7 cellular contexts compared by ENCODE assay signal in genomic region chr4:10115271-10115656, GRCh38. TPM values are rescaled to one million over a fixed set of nuclear protein-coding genes. Genes with fewer than 3 reads are reported as not detected.
DNase-seq lines count a peak whose midpoint lies in the region; ATAC-seq and TF ChIP-seq lines count a peak whose summit lies in the region.

No MANE protein-coding gene starts in this region.

- H3K4me3 ChIP-seq in fibroblast of the aortic adventitia (ENCODE audit: low read depth, low read length) (peak overlapping the region; percentile 81), retinal pigment epithelial cell (ENCODE audit: low read length) (peak overlapping the region; percentile 84)

- ATAC-seq in T-helper 17 cell = no peak
- no peak for ATAC-seq in HG03520 (IDR thresholded peaks at IDR 0.05; ENCODE audit: unreplicated experiment)
- no peak for ATAC-seq in GM21576 (IDR thresholded peaks at IDR 0.05; ENCODE audit: unreplicated experiment)

- H3K27me3 Mint-ChIP-seq in HFFc6 (ENCODE audit: insufficient read depth) (peaks cover 16% of the 10 kb centered on the region), T-helper 17 cell (no peaks in the 10 kb centered on the region)

- H3K36me3 Mint-ChIP-seq in HFFc6 (ENCODE audit: low read depth) = peaks cover 55% of the 10 kb centered on the region
- H3K36me3 Mint-ChIP-seq in T-helper 17 cell (ENCODE audit: low read depth) = peaks cover 10% of the 10 kb centered on the region

- peak overlapping the region; percentile 96 for H3K4me3 Mint-ChIP-seq in HFFc6
- H3K4me3 Mint-ChIP-seq in T-helper 17 cell = peak overlapping the region; percentile 98

- H3K27ac Mint-ChIP-seq in HFFc6 (peak overlapping the region; percentile 93), T-helper 17 cell (peak overlapping the region; percentile 86)

- TF ChIP-seq CTCF in HFFc6 (IDR thresholded peaks at IDR 0.05) (no peak), fibroblast of the aortic adventitia (IDR thresholded peaks at IDR 0.05; ENCODE audit: insufficient read depth, low read length) (no peak), retinal pigment epithelial cell (conservative IDR thresholded peaks at IDR 0.05; ENCODE audit: low read depth, low read length) (no peak)

- DNase-seq in HFFc6 = peak; percentile 63
- DNase-seq in T-helper 17 cell = no peak
- peak; percentile 60 for DNase-seq in fibroblast of the aortic adventitia (ENCODE audit: low read depth)
- no peak for DNase-seq in retinal pigment epithelial cell (ENCODE audit: low read depth)
- DNase-seq in NCI-H1092 treated with DMSO at 0.1 percent for 48 hours (lab: John Stamatoyannopoulos, UW) = no peak

- no peaks in the 10 kb centered on the region for H3K9me3 ChIP-seq in T-helper 17 cell (ENCODE audit: control insufficient read depth, low read length, poor library complexity, severe bottlenecking)

- H3K4me1 Mint-ChIP-seq in HFFc6 (ENCODE audit: low read depth) = peaks cover 72% of the 10 kb centered on the region
- H3K4me1 Mint-ChIP-seq in T-helper 17 cell = peaks cover 69% of the 10 kb centered on the region

- no peaks in the 10 kb centered on the region for H3K9me3 Mint-ChIP-seq in HFFc6

RNA-seq across cellular contexts. Expression of gene WDR1, which starts 1.3 kb away (rescaled TPM):
- total RNA-seq in HFFc6 (2021; fragmentation: NEBNext Ultra II Directional; extraction: Animal tissue kit (Norgen Biotek cat#: 25700)) = 100 to 1,000 TPM; 720 to 838 (median 782) TPM
- total RNA-seq in T-helper 17 cell (100 to 1,000 TPM; 268 to 366 TPM), fibroblast of the aortic adventitia (ENCODE audit: low replicate concordance) (75.7 and 228 TPM in 2 replicates)

Comparison
In these comparisons a context has a peak if more than half of its experiments do, and no peak if none do; other contexts are left out.
1. DNase-seq: peak in HFFc6 (single experiment) and fibroblast of the aortic adventitia (single experiment); none in T-helper 17 cell (0 of 3), retinal pigment epithelial cell (single experiment) and NCI-H1092 treated with DMSO at 0.1 percent for 48 hours (single experiment).